ENCODE assay signal across 12 cellular contexts in genomic region chr15:67164811-67165652, GRCh38.
DNase-seq lines count a peak whose midpoint lies in the region; ATAC-seq and TF ChIP-seq lines count a peak whose summit lies in the region.
"Had no signal": no experiment of that assay in that cellular context is flagged by ENCODE, and none has a peak within 500 bp of the region (broad histone marks: within the 10 kb centered on the region; RNA-seq: fewer than 3 reads in every experiment).

No MANE protein-coding gene starts in this region.

- H3K9ac ChIP-seq in SK-N-MC (ENCODE audit: insufficient read length): no peak overlapping the region

- TF ChIP-seq CTCF in AG04450 (IDR thresholded peaks at IDR 0.05; ENCODE audit: low read depth, low read length): no peak
- TF ChIP-seq CTCF in fibroblast of the aortic adventitia (IDR thresholded peaks at IDR 0.05; ENCODE audit: insufficient read depth, low read length): no peak
- no peak for TF ChIP-seq CTCF in nephron progenitor cell (IDR thresholded peaks at IDR 0.05)
- TF ChIP-seq CTCF in glutamatergic neuron (IDR thresholded peaks at IDR 0.05; ENCODE audit: partially characterized antibody, unreplicated experiment): no peak

- H3K27me3 Mint-ChIP-seq in nephron progenitor cell (ENCODE audit: low read depth, poor library complexity) (peaks cover 7% of the 10 kb centered on the region), glutamatergic neuron (ENCODE audit: unreplicated experiment) (peaks cover 5% of the 10 kb centered on the region)
- H3K27me3 Mint-ChIP-seq: activated naive CD8-positive, alpha-beta T cell; stimulated activated naive CD8-positive, alpha-beta T cell treated with anti-CD3 and anti-CD28 coated beads, Interleukin-15, Interleukin-2, amounts not matched to agents 100 ng/mL and 50 ng/mL, for 24 hours had no signal

- peaks cover 3% of the 10 kb centered on the region for H3K9me3 Mint-ChIP-seq in nephron progenitor cell
- no peaks in the 10 kb centered on the region for H3K9me3 Mint-ChIP-seq in glutamatergic neuron (ENCODE audit: unreplicated experiment)
- H3K9me3 Mint-ChIP-seq: stimulated activated naive CD8-positive, alpha-beta T cell treated with anti-CD3 and anti-CD28 coated beads, Interleukin-15, Interleukin-2, amounts not matched to agents 100 ng/mL and 50 ng/mL, for 24 hours had no signal

- POLR2A ChIA-PET in AG04450 (lab: Yijun Ruan, JAX): interaction anchor here (0.6 to 1.2 kb wide), 3 partner anchors 13 to 39 kb away, joined by 3 to 7 read pairs (median 3); no protein-coding TSS in a partner anchor

- ATAC-seq in HG03095 (IDR thresholded peaks at IDR 0.05; ENCODE audit: unreplicated experiment): no peak

- peak overlapping the region; percentile 96 for H3K27ac ChIP-seq in AG04450 (ENCODE audit: low read depth, low read length)
- H3K27ac ChIP-seq in SK-N-MC: peak overlapping the region; percentile 56; the same call in 1 of the 2 replicates

- H3K36me3 Mint-ChIP-seq in nephron progenitor cell (ENCODE audit: low read depth) (peaks cover 41% of the 10 kb centered on the region), glutamatergic neuron (ENCODE audit: unreplicated experiment) (no peaks in the 10 kb centered on the region)
- H3K36me3 Mint-ChIP-seq: activated naive CD8-positive, alpha-beta T cell had no signal

- CTCF ChIA-PET in AG04450 (lab: Charles Lee): no interaction called here

- H3K27ac Mint-ChIP-seq in nephron progenitor cell (peak overlapping the region; percentile 31), glutamatergic neuron (ENCODE audit: unreplicated experiment) (no peak overlapping the region)
- H3K27ac Mint-ChIP-seq: activated naive CD8-positive, alpha-beta T cell; stimulated activated naive CD8-positive, alpha-beta T cell treated with anti-CD3 and anti-CD28 coated beads, Interleukin-15, Interleukin-2, amounts not matched to agents 100 ng/mL and 50 ng/mL, for 24 hours had no signal

- DNase-seq in AG04450 (ENCODE audit: low read depth, low spot score) (no peak), SK-N-MC (ENCODE audit: low read depth, low spot score) (no peak), fibroblast of the aortic adventitia (ENCODE audit: low read depth) (peak; percentile 88), nephron progenitor cell (no peak), GF-D8 (lab: John Stamatoyannopoulos, UW) (no peak), NCI-H226 (no peak), glutamatergic neuron (no peak)
- DNase-seq: BE2C, NCI-H187 treated with DMSO at 0.1 percent for 48 hours had no signal

- H3K9me3 ChIP-seq in AG04450 (ENCODE audit: control insufficient read depth, insufficient read depth, low read length) (no peaks in the 10 kb centered on the region; the same call in 1 of the 2 replicates), SK-N-MC (ENCODE audit: low read depth, low read length) (no peaks in the 10 kb centered on the region)
- H3K9me3 ChIP-seq: BE2C had no signal

- H3K4me1 Mint-ChIP-seq in nephron progenitor cell: peaks cover 95% of the 10 kb centered on the region
- peaks cover 4% of the 10 kb centered on the region for H3K4me1 Mint-ChIP-seq in glutamatergic neuron (ENCODE audit: low read depth, unreplicated experiment)

- H3K4me3 ChIP-seq in AG04450 (ENCODE audit: low read depth, low read length) (no peak overlapping the region), SK-N-MC (no peak overlapping the region), fibroblast of the aortic adventitia (ENCODE audit: low read depth, low read length) (no peak overlapping the region)

- peaks cover 13% of the 10 kb centered on the region; the same call in 1 of the 2 replicates for H3K36me3 ChIP-seq in SK-N-MC (ENCODE audit: insufficient read depth, low read length)
- H3K36me3 ChIP-seq: BE2C had no signal

- H3K4me3 Mint-ChIP-seq in nephron progenitor cell (peak overlapping the region; percentile 16), glutamatergic neuron (ENCODE audit: unreplicated experiment) (no peak overlapping the region)
- H3K4me3 Mint-ChIP-seq: activated naive CD8-positive, alpha-beta T cell; stimulated activated naive CD8-positive, alpha-beta T cell treated with anti-CD3 and anti-CD28 coated beads, Interleukin-15, Interleukin-2, amounts not matched to agents 100 ng/mL and 50 ng/mL, for 24 hours had no signal

- no peaks in the 10 kb centered on the region for H3K27me3 ChIP-seq in AG04450 (ENCODE audit: control insufficient read depth, insufficient read depth, low read length)
- H3K27me3 ChIP-seq: BE2C had no signal
